In the genomic region with DNA sequence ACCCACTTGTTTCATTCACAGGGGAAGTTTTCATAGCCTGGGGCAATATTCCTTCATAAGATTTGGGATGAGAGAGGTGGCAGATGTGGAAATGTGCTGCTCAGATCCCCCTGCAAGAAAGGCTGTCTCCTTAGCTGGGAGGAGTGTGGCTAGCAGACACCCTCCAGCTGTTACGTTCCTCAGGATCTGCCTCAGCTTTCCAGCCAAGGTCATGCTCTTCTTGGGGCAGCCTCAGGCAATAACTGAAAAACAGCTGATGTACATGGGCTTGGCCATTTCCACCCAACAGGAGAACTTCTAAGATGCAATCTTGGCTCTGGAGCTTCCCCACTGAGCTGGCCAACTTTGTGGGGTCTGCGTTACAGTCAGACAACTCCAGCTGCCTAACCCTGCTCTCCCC, we compare ENCODE assay signal across 18 cellular contexts. TPM values are rescaled to one million over a fixed set of nuclear protein-coding genes. Genes with fewer than 3 reads are reported as not detected.
DNase-seq lines count a peak whose midpoint lies in the region; ATAC-seq, FAIRE-seq and TF ChIP-seq lines count a peak whose summit lies in the region.
"Had no signal": no experiment of that assay in that cellular context is flagged by ENCODE, and none has a peak within 500 bp of the region (broad histone marks: within the 10 kb centered on the region; RNA-seq: fewer than 3 reads in every experiment).

No MANE protein-coding gene starts in this region.

- H3K23ac ChIP-seq in trophoblast cell (ENCODE audit: low read length): no peak overlapping the region

- no peaks in the 10 kb centered on the region for H3K27me3 ChIP-seq in trophoblast cell (ENCODE audit: insufficient read depth, low read length)
- H3K27me3 ChIP-seq: colonic mucosa had no signal

- H3K27ac ChIP-seq in trophoblast cell (ENCODE audit: low read depth, low read length): no peak overlapping the region
- H3K27ac ChIP-seq: colonic mucosa, epithelial cell of prostate, parathyroid adenoma had no signal

- H2AK5ac ChIP-seq in trophoblast cell (ENCODE audit: low read length): no peak overlapping the region

- peaks cover 6 to 7% of the 10 kb centered on the region in 2 experiments for H3K4me1 ChIP-seq in trophoblast cell (ENCODE audit: control insufficient read depth in 1 of 2, insufficient read depth in 2 of 2, low read length in 2 of 2)
- H3K4me1 ChIP-seq: colonic mucosa had no signal

- TF ChIP-seq POLR2A in H54 (IDR thresholded peaks at IDR 0.05; ENCODE audit: low read depth, low read length): no peak

- no peak overlapping the region for H2BK120ac ChIP-seq in trophoblast cell (ENCODE audit: insufficient read depth, low read length, poor library complexity)

- H3K79me2 ChIP-seq in trophoblast cell (ENCODE audit: control insufficient read depth, insufficient read depth, low read length, poor library complexity): no peaks in the 10 kb centered on the region
- H3K79me2 ChIP-seq: parathyroid adenoma had no signal

- H4K91ac ChIP-seq in trophoblast cell (ENCODE audit: low read depth, low read length): no peak overlapping the region

- no peak overlapping the region for H2AFZ ChIP-seq in trophoblast cell (ENCODE audit: insufficient read depth, low read length, poor library complexity)
- H2AFZ ChIP-seq: parathyroid adenoma had no signal

- H3K79me1 ChIP-seq in trophoblast cell (ENCODE audit: low read length): peaks cover 2% of the 10 kb centered on the region

- DNase-seq in EL (peak; percentile 49), amniotic epithelial cell (ENCODE audit: low read depth) (peak; percentile 69), left cardiac atrium (peak; percentile 41), trophoblast cell (peak; percentile 51 to 53), H54 (ENCODE audit: insufficient read length, low spot score) (no peak), activated gamma-delta T cell (lab: John Stamatoyannopoulos, UW) (no peak)
- DNase-seq: activated CD8-positive, alpha-beta memory T cell treated with anti-CD3 and anti-CD28 coated beads for 24 hours; aorta; CD8-positive, alpha-beta memory T cell; colonic mucosa; KBM-7; NCI-H1092; stimulated activated naive CD4-positive, alpha-beta T cell had no signal

- no peak overlapping the region for H3K4ac ChIP-seq in trophoblast cell (ENCODE audit: low read depth, low read length)

- no peak overlapping the region for H3K9ac ChIP-seq in trophoblast cell (ENCODE audit: low read length)
- H3K9ac ChIP-seq: parathyroid adenoma had no signal

- no peaks in the 10 kb centered on the region for H3K9me3 ChIP-seq in trophoblast cell (ENCODE audit: insufficient read depth, low read depth, low read length)
- H3K9me3 ChIP-seq: colonic mucosa had no signal

- no peaks in the 10 kb centered on the region for H3K36me3 ChIP-seq in trophoblast cell (ENCODE audit: control insufficient read depth in 1 of 2, insufficient read depth in 2 of 2, low read length in 2 of 2)
- H3K36me3 ChIP-seq: colonic mucosa had no signal

- intact Hi-C loops in left cardiac atrium (cut with DNase I): no loop called here

- FAIRE-seq in H54 (lab: Jason Lieb, UNC): no peak

- no peak overlapping the region for H3K18ac ChIP-seq in trophoblast cell (ENCODE audit: low read length)

- no peak overlapping the region for H3K4me3 ChIP-seq in trophoblast cell (ENCODE audit: low read depth, low read length)
- H3K4me3 ChIP-seq: colonic mucosa had no signal

- no peak overlapping the region for H2BK5ac ChIP-seq in trophoblast cell (ENCODE audit: low read depth, low read length, poor library complexity)

- no peak overlapping the region for H3K4me2 ChIP-seq in trophoblast cell (ENCODE audit: low read length)

- no peak overlapping the region for H2BK12ac ChIP-seq in trophoblast cell (ENCODE audit: low read length)

- ATAC-seq in left cardiac atrium (peak; percentile 69 to 74), HG02981 (IDR thresholded peaks at IDR 0.05; ENCODE audit: unreplicated experiment) (no peak), GM21825 (IDR thresholded peaks at IDR 0.05; ENCODE audit: unreplicated experiment) (no peak)
- ATAC-seq: WTC11 had no signal

- H4K12ac ChIP-seq in trophoblast cell (ENCODE audit: low read depth, low read length): no peak overlapping the region

- H3K14ac ChIP-seq in trophoblast cell (ENCODE audit: low read length): no peak overlapping the region

- WGBS in trophoblast cell (ENCODE audit: extremely low coverage, insufficient coverage, insufficient read length): no CpG with 5 or more reads among the region's 2 CpGs

- no peak overlapping the region for H4K8ac ChIP-seq in trophoblast cell (ENCODE audit: low read depth, low read length)

RNA-seq across cellular contexts. Expression of gene SEPTIN7, which starts 51.3 kb away (rescaled TPM):
- total RNA-seq in left cardiac atrium: 100 to 1,000 TPM; 178 to 206 TPM
- polyA plus RNA-seq in trophoblast cell (2013): 262 and 267 TPM in 2 replicates

RNA-seq across cellular contexts. Expression of gene HERPUD2, which starts 54.6 kb away (rescaled TPM):
- total RNA-seq in left cardiac atrium: 10 to 100 TPM; 15.6 to 17.3 TPM
- 41.0 and 43.0 TPM in 2 replicates for polyA plus RNA-seq in trophoblast cell (2013)

Comparison
In these comparisons a context has a peak if more than half of its experiments do, and no peak if none do; other contexts are left out.
1. DNase-seq: peak in EL (single experiment), amniotic epithelial cell (single experiment), left cardiac atrium (single experiment) and trophoblast cell (2 of 2); none in H54 (single experiment) and activated gamma-delta T cell (single experiment).
2. ATAC-seq: peak in left cardiac atrium (2 of 2); none in HG02981 (single experiment) and GM21825 (single experiment).